5 cellular contexts compared by ENCODE assay signal in genomic region chrX:15953801-15954200, GRCh38.
"Had no signal": no experiment of that assay in that cellular context is flagged by ENCODE, and none has a peak within 500 bp of the region (broad histone marks: within the 10 kb centered on the region; RNA-seq: fewer than 3 reads in every experiment).

No MANE protein-coding gene starts in this region.

- H3K4me3 ChIP-seq: GM12878 had no signal

- FAIRE-seq: G401.6, GM12878, GM18507 had no signal

- DNase-seq: GDM1, GF-D8 had no signal

- ATAC-seq: GM12878 had no signal
